8 cellular contexts compared by ENCODE assay signal in the genomic region with DNA sequence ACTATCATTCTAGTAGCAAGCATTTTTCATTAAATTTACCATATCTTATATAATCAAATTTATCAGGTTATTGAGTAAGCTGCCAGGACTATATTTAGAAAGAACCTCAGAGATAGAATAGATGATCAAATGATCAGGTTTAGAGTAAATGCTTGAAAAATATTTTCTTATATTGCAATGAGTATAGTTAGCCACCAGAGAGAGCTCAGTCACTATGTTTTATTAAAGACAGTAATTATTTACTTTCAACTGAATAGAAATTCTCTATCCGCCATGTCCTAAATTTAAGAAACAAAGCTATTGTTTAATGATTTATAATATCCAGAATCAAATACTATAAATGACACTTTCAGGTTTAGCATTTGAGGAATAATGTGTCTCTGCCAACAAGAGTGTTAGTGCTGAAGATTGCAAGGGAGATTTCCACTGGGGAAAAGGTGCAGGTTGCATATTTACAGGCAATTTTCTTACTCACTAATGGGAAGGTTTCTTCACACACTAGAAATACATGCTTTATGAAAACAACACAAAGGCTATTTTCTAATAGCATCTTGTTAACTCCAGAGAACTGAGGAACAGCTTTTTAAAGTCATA.
DNase-seq lines count a peak whose midpoint lies in the region; ATAC-seq lines count a peak whose summit lies in the region.

No MANE protein-coding gene starts in this region.

- in situ Hi-C loops in KBM-7 (cut with MboI; ENCODE audit: low pct_unique_long_range_greater_than_20kb, low sequenced_read_pairs) = loop anchor here (25.0 kb wide), 1 partner anchor 1344 kb away; no protein-coding TSS in a partner anchor

- DNase-seq in DMS 273 (lab: John Stamatoyannopoulos, UW; ENCODE audit: unreplicated experiment) = peak; percentile 49
- peak; percentile 21 for DNase-seq in KBM-7
- peak; percentile 14 to 27 for DNase-seq in SHP77 (lab: John Stamatoyannopoulos, UW)
- peak; percentile 22 for DNase-seq in glomerular endothelial cell (ENCODE audit: extremely low read depth, low read depth, low spot score)

- ATAC-seq in HG03196 (IDR thresholded peaks at IDR 0.05; ENCODE audit: unreplicated experiment) (no peak), GM19035 (IDR thresholded peaks at IDR 0.05; ENCODE audit: unreplicated experiment) (no peak), GM21576 (IDR thresholded peaks at IDR 0.05; ENCODE audit: unreplicated experiment) (no peak), GM19452 (IDR thresholded peaks at IDR 0.05; ENCODE audit: unreplicated experiment) (no peak)
